In the genomic region with DNA sequence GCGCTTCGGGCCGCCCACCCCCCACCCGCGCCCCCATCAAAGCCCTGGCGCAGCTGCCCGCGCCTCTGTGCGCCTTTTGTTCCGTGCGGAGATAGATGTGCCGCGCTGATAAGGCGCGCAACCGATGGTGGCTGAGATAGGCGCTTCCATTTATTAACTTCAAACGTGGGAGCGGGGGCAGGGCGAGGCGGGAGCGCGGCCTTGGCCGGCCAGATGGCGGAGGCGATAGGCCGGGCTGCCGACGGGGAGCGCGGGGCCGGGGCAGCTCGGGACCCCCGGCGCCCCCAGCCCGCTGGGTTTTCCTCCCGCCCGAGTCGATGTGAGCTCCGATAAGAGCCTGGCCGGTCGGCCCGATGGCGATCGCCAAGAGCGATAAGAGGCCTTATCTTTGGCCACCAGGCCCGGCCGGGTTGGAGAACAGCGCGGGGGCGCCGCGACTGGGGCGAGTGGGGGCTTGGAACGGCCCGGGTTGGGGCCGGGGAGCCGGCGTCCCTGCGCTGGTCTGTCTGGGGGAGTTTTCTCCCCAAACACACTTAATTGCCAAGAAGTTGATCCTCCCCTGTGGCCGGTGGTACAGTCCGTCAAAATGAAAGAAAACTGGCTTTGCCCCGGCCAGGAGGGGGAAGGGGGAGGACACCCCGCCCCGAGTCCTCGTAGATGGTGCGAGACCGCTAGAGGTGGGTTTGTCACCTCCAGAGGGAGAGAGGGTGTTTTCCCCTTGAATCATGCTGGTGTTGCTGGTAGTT, we compare ENCODE assay signal across 8 cellular contexts. TPM values are rescaled to one million over a fixed set of nuclear protein-coding genes. Genes with fewer than 3 reads are reported as not detected.
A peak's percentile ranks its signal among the peaks of the same experiment; 100 is the strongest.
DNase-seq lines count a peak whose midpoint lies in the region; ATAC-seq and TF ChIP-seq lines count a peak whose summit lies in the region.

No MANE protein-coding gene starts in this region.

- H3K9me3 ChIP-seq in BLaER1, result no peaks in the 10 kb centered on the region
- no peaks in the 10 kb centered on the region for H3K9me3 ChIP-seq in OCI-LY3 (ENCODE audit: insufficient read depth, low read length)

- H3K79me2 ChIP-seq in OCI-LY3 (ENCODE audit: low read length), result peaks cover 66% of the 10 kb centered on the region

- peak overlapping the region; percentile 28 for H3K27ac Mint-ChIP-seq in glutamatergic neuron (ENCODE audit: unreplicated experiment)

- H3K4me3 ChIP-seq in BLaER1, result peak overlapping the region; percentile 87
- peak overlapping the region; percentile 98 for H3K4me3 ChIP-seq in OCI-LY3 (ENCODE audit: low read length)
- peak overlapping the region; percentile 44 to 72 (median 55) for H3K4me3 ChIP-seq in skin epidermis

- H3K36me3 ChIP-seq in BLaER1, result no peaks in the 10 kb centered on the region
- no peaks in the 10 kb centered on the region for H3K36me3 ChIP-seq in OCI-LY3 (replicated peaks; ENCODE audit: low read depth, low read length)

- ATAC-seq in GM19452 (IDR thresholded peaks at IDR 0.05; ENCODE audit: unreplicated experiment) (peak; percentile 24), HG02885 (IDR thresholded peaks at IDR 0.05; ENCODE audit: poor library complexity, unreplicated experiment) (no peak)

- peaks cover 11% of the 10 kb centered on the region; the same call in 1 of the 2 replicates for H3K27me3 ChIP-seq in BLaER1
- H3K27me3 ChIP-seq in OCI-LY3 (ENCODE audit: low read depth, low read length), result peaks cover 3% of the 10 kb centered on the region; the same call in 1 of the 2 replicates

- peak overlapping the region; percentile 77 for H3K4me3 Mint-ChIP-seq in glutamatergic neuron (ENCODE audit: unreplicated experiment)

- H3K4me2 ChIP-seq in BLaER1, result peak overlapping the region; percentile 97
- H3K4me2 ChIP-seq in OCI-LY3 (ENCODE audit: low read length), result peak overlapping the region; percentile 91

- peaks cover 7% of the 10 kb centered on the region for H3K4me1 Mint-ChIP-seq in glutamatergic neuron (ENCODE audit: low read depth, unreplicated experiment)

- TF ChIP-seq CTCF in OCI-LY3 (IDR thresholded peaks at IDR 0.05; ENCODE audit: low read depth, low read length) (no peak), glutamatergic neuron (IDR thresholded peaks at IDR 0.05; ENCODE audit: partially characterized antibody, unreplicated experiment) (no peak)

- H3K4me1 ChIP-seq in BLaER1, result peaks cover 75% of the 10 kb centered on the region
- peaks cover 30% of the 10 kb centered on the region for H3K4me1 ChIP-seq in OCI-LY3 (ENCODE audit: low read length)

- H3K27ac ChIP-seq in BLaER1, result peak overlapping the region; percentile 89
- peak overlapping the region; percentile 78 for H3K27ac ChIP-seq in OCI-LY3 (ENCODE audit: low read length)
- H3K27ac ChIP-seq in skin epidermis, result peak overlapping the region in 20 of 21 experiments; percentile 0 to 93 (median 64)

- no peak overlapping the region for H2AFZ ChIP-seq in OCI-LY3 (ENCODE audit: low read depth, low read length)

- H3K36me3 Mint-ChIP-seq in glutamatergic neuron (ENCODE audit: unreplicated experiment), result no peaks in the 10 kb centered on the region

- H3K27me3 Mint-ChIP-seq in glutamatergic neuron (ENCODE audit: unreplicated experiment), result peaks cover 2% of the 10 kb centered on the region

- no peaks in the 10 kb centered on the region for H3K9me3 Mint-ChIP-seq in glutamatergic neuron (ENCODE audit: unreplicated experiment)

- H3K9ac ChIP-seq in BLaER1, result peak overlapping the region; percentile 88
- H3K9ac ChIP-seq in OCI-LY3 (ENCODE audit: low read length), result peak overlapping the region; percentile 88

- peak; percentile 71 for DNase-seq in activated T-helper 9 cell treated with anti-CD3 and anti-CD28 coated beads, Interleukin-2, amount 50 U/mL, for 16 hours (ENCODE audit: low read depth)
- DNase-seq in glutamatergic neuron (peak; percentile 63), NCI-H128 (lab: John Stamatoyannopoulos, UW; ENCODE audit: unreplicated experiment) (no peak)

- peaks cover 67% of the 10 kb centered on the region for H4K20me1 ChIP-seq in BLaER1
- peaks cover 47% of the 10 kb centered on the region for H4K20me1 ChIP-seq in OCI-LY3 (ENCODE audit: insufficient read depth, low read length)

RNA-seq across cellular contexts. Expression of a gene that starts 2.7 kb away (rescaled TPM):
- 11.1 TPM for total RNA-seq in glutamatergic neuron (ENCODE audit: unreplicated experiment)
